10 cellular contexts compared by ENCODE assay signal in the genomic region with DNA sequence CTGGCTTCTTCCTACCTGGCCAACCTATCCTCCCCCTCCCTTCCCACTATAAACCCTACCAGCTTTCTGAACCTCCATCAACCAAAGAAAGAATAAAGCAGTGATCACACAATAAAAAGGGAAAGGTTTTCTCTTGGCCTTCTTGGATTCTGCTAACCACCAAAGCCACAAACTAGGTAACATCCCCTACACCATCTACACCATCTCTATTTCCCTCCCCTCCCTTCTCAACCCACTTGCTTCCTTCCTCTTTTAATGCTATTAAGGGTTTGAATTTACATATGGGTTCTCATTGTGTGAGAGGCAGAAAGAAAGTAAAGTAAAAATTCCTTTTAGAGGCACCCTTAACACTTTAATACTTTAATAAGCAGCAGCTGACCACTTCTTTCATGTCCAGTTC. TPM values are rescaled to one million over a fixed set of nuclear protein-coding genes. Genes with fewer than 3 reads are reported as not detected.
DNase-seq lines count a peak whose midpoint lies in the region; ATAC-seq and TF ChIP-seq lines count a peak whose summit lies in the region.
"Had no signal": no experiment of that assay in that cellular context is flagged by ENCODE, and none has a peak within 500 bp of the region (broad histone marks: within the 10 kb centered on the region; RNA-seq: fewer than 3 reads in every experiment).

No MANE protein-coding gene starts in this region.

- CTCF ChIA-PET in activated CD8-positive, alpha-beta memory T cell treated with anti-CD3 and anti-CD28 coated beads, Interleukin-2, amount 10 ng/mL, durations not matched to agents 7 days and 5 days (lab: Charles Lee) = interaction anchor here (1.6 to 7.4 kb wide), 5 partner anchors 21 to 69 kb away, joined by 3 to 100 read pairs (median 13); no protein-coding TSS in a partner anchor

- TF ChIP-seq CTCF in spleen (IDR thresholded peaks at IDR 0.05 in 8 of 11, conservative IDR thresholded peaks at IDR 0.05 in 3 of 11) = no peak

- no peaks in the 10 kb centered on the region for H3K9me3 ChIP-seq in spleen
- H3K9me3 ChIP-seq: A549 had no signal

- peak overlapping the region in 1 of 8 donors; percentile 50 for H3K4me3 ChIP-seq in spleen
- H3K4me3 ChIP-seq: A549 had no signal

- no peaks in the 10 kb centered on the region for H3K27me3 ChIP-seq in spleen (replicated peaks in 1 of 7)

- H3K4me1 Mint-ChIP-seq in activated CD8-positive, alpha-beta memory T cell treated with anti-CD3 and anti-CD28 coated beads, Interleukin-2, amount 10 ng/mL, durations not matched to agents 7 days and 5 days = peaks cover 88% of the 10 kb centered on the region

- no peak for DNase-seq in activated CD8-positive, alpha-beta memory T cell treated with anti-CD3 and anti-CD28 coated beads, Interleukin-2, amount 10 ng/mL, durations not matched to agents 7 days and 5 days
- no peak for DNase-seq in activated CD8-positive, alpha-beta memory T cell treated with anti-CD3 and anti-CD28 coated beads, Interleukin-2, amount 50 U/mL, for 48 hours
- DNase-seq in SKM-1 (lab: John Stamatoyannopoulos, UW; ENCODE audit: unreplicated experiment) = peak; percentile 96
- no peak for DNase-seq in spleen
- no peak for DNase-seq in NCI-H2107 (lab: John Stamatoyannopoulos, UW)
- DNase-seq in left lobe of liver (ENCODE audit: low spot score) = no peak
- no peak for DNase-seq in activated effector memory CD4-positive, alpha-beta T cell treated with Interleukin-2 at 50 U/mL for 16 hours
- DNase-seq: NCI-H748 treated with DMSO at 0.1 percent for 48 hours had no signal

- H3K4me1 ChIP-seq in spleen = peaks cover 22 to 90% (median 67%) of the 10 kb centered on the region in 6 donors

- no peak for TF ChIP-seq POLR2A in spleen (IDR thresholded peaks at IDR 0.05)

- peak overlapping the region; percentile 96 for H3K27ac Mint-ChIP-seq in activated CD8-positive, alpha-beta memory T cell treated with anti-CD3 and anti-CD28 coated beads, Interleukin-2, amount 10 ng/mL, durations not matched to agents 7 days and 5 days

- no peaks in the 10 kb centered on the region for H3K9me3 Mint-ChIP-seq in activated CD8-positive, alpha-beta memory T cell treated with anti-CD3 and anti-CD28 coated beads, Interleukin-2, amount 10 ng/mL, durations not matched to agents 7 days and 5 days (ENCODE audit: low read depth)

- H3K36me3 Mint-ChIP-seq in activated CD8-positive, alpha-beta memory T cell treated with anti-CD3 and anti-CD28 coated beads, Interleukin-2, amount 10 ng/mL, durations not matched to agents 7 days and 5 days = peaks cover 56% of the 10 kb centered on the region

- no peaks in the 10 kb centered on the region for H3K27me3 Mint-ChIP-seq in activated CD8-positive, alpha-beta memory T cell treated with anti-CD3 and anti-CD28 coated beads, Interleukin-2, amount 10 ng/mL, durations not matched to agents 7 days and 5 days

- peak overlapping the region; percentile 63 for H3K4me3 Mint-ChIP-seq in activated CD8-positive, alpha-beta memory T cell treated with anti-CD3 and anti-CD28 coated beads, Interleukin-2, amount 10 ng/mL, durations not matched to agents 7 days and 5 days

- H3K36me3 ChIP-seq in spleen = peaks cover 0 to 56% (median 3%) of the 10 kb centered on the region in 6 donors

- intact Hi-C loops in spleen (cut with DNase I; ENCODE audit: low total_unique reads) = no loop called here

- ATAC-seq in activated CD8-positive, alpha-beta memory T cell treated with anti-CD3 and anti-CD28 coated beads, Interleukin-2, amount 10 ng/mL, durations not matched to agents 7 days and 5 days = no peak
- ATAC-seq in HG02981 (IDR thresholded peaks at IDR 0.05; ENCODE audit: unreplicated experiment) = peak; percentile 49
- ATAC-seq in left lobe of liver = no peak
- ATAC-seq: A549 had no signal

- H3K27ac ChIP-seq in spleen = peak overlapping the region in 7 of 8 donors; percentile 56 to 93 (median 79)

RNA-seq across cellular contexts. Expression of gene RSL24D1, which starts 25.8 kb away (rescaled TPM):
- total RNA-seq in activated CD8-positive, alpha-beta memory T cell treated with anti-CD3 and anti-CD28 coated beads, Interleukin-2, amount 10 ng/mL, durations not matched to agents 7 days and 5 days = 10 to 100 TPM; 79.1 to 94.2 TPM
- total RNA-seq in spleen = 10 to 100 TPM; 43.7 to 58.9 (median 54.5) TPM
- polyA plus RNA-seq in spleen = 100 to 1,000 TPM in 1 of 3 donors, 10 to 100 TPM in 2; 72.8 to 103 (median 78.8) TPM
- total RNA-seq in left lobe of liver = 14.2 TPM
